2 cellular contexts compared by ENCODE assay signal in the genomic region with DNA sequence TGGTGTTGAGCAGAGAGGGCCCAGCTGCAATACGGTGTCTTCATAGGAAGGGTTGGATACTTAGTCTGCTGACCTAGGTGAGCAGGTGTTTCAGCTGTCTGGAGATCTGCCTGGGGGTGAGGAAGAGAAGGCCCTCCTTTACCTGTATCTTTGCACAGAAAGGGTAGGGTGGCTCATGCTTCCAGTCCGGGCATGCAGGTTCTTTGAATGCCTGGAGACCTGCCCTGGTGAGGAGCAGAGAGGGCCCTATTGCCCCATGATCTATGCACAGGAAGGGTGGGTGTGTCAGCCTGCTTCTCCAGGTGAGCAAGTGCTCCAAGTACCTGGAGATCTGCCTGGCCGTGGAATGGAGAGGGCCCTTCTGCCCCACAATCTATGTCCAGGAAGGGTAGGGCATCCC.
A peak's percentile ranks its signal among the peaks of the same experiment; 100 is the strongest.
TF ChIP-seq lines count a peak whose summit lies in the region.

No MANE protein-coding gene starts in this region.

TF ChIP-seq in HEK293, 187 proteins besides CTCF, POLR2A, EP300 and RAD21:
- TF ChIP-seq ZNF530 (tag by site-specific recombination; IDR thresholded peaks at IDR 0.05; ENCODE audit: low read depth) (peak; percentile 87; the same call in 1 of the 2 replicates), ZNF76 (tag by site-specific recombination; IDR thresholded peaks at IDR 0.05; ENCODE audit: borderline replicate concordance, low read depth) (no peak)

TF ChIP-seq in H1, 55 proteins besides CTCF, POLR2A, EP300 and RAD21:
- TF ChIP-seq SP4 (IDR thresholded peaks at IDR 0.05; ENCODE audit: low read length): no peak
- TF ChIP-seq RFX5 (IDR thresholded peaks at IDR 0.05; ENCODE audit: borderline replicate concordance, low read depth, low read length): no peak
- no peak for TF ChIP-seq HDAC6 (IDR thresholded peaks at IDR 0.05; ENCODE audit: low read depth, low read length)
- TF ChIP-seq, protein P1, sequence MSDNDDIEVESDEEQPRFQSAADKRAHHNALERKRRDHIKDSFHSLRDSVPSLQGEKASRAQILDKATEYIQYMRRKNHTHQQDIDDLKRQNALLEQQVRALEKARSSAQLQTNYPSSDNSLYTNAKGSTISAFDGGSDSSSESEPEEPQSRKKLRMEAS (IDR thresholded peaks at IDR 0.05): no peak
- TF ChIP-seq KDM5A (IDR thresholded peaks at IDR 0.05; ENCODE audit: low read length): no peak
- TF ChIP-seq SP1 (IDR thresholded peaks at IDR 0.05; ENCODE audit: low read depth, low read length): no peak
- no peak for TF ChIP-seq BACH1 (IDR thresholded peaks at IDR 0.05; ENCODE audit: low read length)
